Comparison of ENCODE assay signal across 35 cellular contexts in the genomic region with DNA sequence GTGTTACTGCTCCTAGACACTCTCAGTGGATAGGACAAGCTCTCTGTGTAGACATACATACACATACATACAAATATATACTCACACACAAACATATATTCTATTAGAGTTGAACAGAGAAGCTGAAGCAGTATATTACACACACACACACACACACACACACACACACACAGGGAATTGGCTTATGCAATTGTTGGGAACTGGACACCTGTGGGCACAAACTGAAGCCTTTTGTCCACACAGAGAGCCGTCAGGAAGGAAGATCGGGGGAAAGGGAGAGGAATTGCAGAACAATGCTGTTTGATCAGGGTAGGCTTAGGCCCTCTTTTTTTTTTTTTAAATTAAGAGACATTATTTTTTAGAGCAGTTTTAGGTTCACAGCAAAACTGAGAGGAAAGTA.
"Had no signal": no experiment of that assay in that cellular context is flagged by ENCODE, and none has a peak within 500 bp of the region (broad histone marks: within the 10 kb centered on the region; RNA-seq: fewer than 3 reads in every experiment).

No MANE protein-coding gene starts in this region.

- H3K9me3 Mint-ChIP-seq: activated B cell treated with CpG ODN at 0.5 μM for 24 hours; activated CD4-positive, alpha-beta memory T cell treated with anti-CD3 and anti-CD28 coated beads for 36 hours; activated CD4-positive, alpha-beta T cell treated with anti-CD3 and anti-CD28 coated beads, Interleukin-2, amount 10 ng/mL, durations not matched to agents 24 days and 14 days; activated CD8-positive, alpha-beta T cell treated with anti-CD3 and anti-CD28 coated beads for 36 hours; activated naive CD4-positive, alpha-beta T cell treated with anti-CD3 and anti-CD28 coated beads, Interleukin-2, amount 10 ng/mL, durations not matched to agents 7 days and 5 days; activated naive CD4-positive, alpha-beta T cell treated with anti-CD3 and anti-CD28 coated beads, Interleukin-2, amount 50 U/mL, for 24 hours; activated naive CD8-positive, alpha-beta T cell treated with anti-CD3 and anti-CD28 coated beads, Interleukin-2, amount 10 ng/mL, durations not matched to agents 7 days and 5 days; activated naive CD8-positive, alpha-beta T cell treated with anti-CD3 and anti-CD28 coated beads, Interleukin-2, amount 50 U/mL, for 24 hours; activated T-helper 2 cell treated with anti-CD3 and anti-CD28 coated beads, Interferon-gamma antibody, Interleukin-2, Interleukin-4, amounts not matched to agents 10 μg/mL and 5 μg/mL and 100 μg/mL, durations not matched to agents 14 hours and 24 hours and 36 hours; T-helper 1 cell treated with Interleukin-12 subunit alpha and Interleukin-12 subunit beta and Interleukin-4 antibody, amounts not matched to agents 30 μg/mL and 1 μg/mL, for 36 hours; T-helper 2 cell treated with Interferon-gamma antibody and Interleukin-4, amounts not matched to agents 5 μg/mL and 100 μg/mL, for 36 hours had no signal

- H3K4me1 ChIP-seq: ascending aorta, breast epithelium had no signal

- H3K27ac Mint-ChIP-seq: activated B cell treated with CpG ODN at 0.5 μM for 24 hours; activated CD4-positive, alpha-beta memory T cell treated with anti-CD3 and anti-CD28 coated beads for 36 hours; activated CD4-positive, alpha-beta T cell treated with anti-CD3 and anti-CD28 coated beads, Interleukin-2, amount 10 ng/mL, durations not matched to agents 24 days and 14 days; activated CD8-positive, alpha-beta T cell treated with anti-CD3 and anti-CD28 coated beads for 36 hours; activated naive CD4-positive, alpha-beta T cell treated with anti-CD3 and anti-CD28 coated beads, Interleukin-2, amount 10 ng/mL, durations not matched to agents 7 days and 5 days; activated naive CD4-positive, alpha-beta T cell treated with anti-CD3 and anti-CD28 coated beads, Interleukin-2, amount 50 U/mL, for 24 hours; activated naive CD8-positive, alpha-beta T cell; activated naive CD8-positive, alpha-beta T cell treated with anti-CD3 and anti-CD28 coated beads, Interleukin-2, amount 10 ng/mL, durations not matched to agents 7 days and 5 days; activated naive CD8-positive, alpha-beta T cell treated with anti-CD3 and anti-CD28 coated beads, Interleukin-2, amount 50 U/mL, for 24 hours; activated T-helper 2 cell treated with anti-CD3 and anti-CD28 coated beads, Interferon-gamma antibody, Interleukin-2, Interleukin-4, amounts not matched to agents 10 μg/mL and 5 μg/mL and 100 μg/mL, durations not matched to agents 14 hours and 24 hours and 36 hours; T-helper 1 cell treated with Interleukin-12 subunit alpha and Interleukin-12 subunit beta and Interleukin-4 antibody, amounts not matched to agents 30 μg/mL and 1 μg/mL, for 36 hours; T-helper 2 cell treated with Interferon-gamma antibody and Interleukin-4, amounts not matched to agents 5 μg/mL and 100 μg/mL, for 36 hours had no signal

- H3K4me1 Mint-ChIP-seq: activated B cell treated with CpG ODN at 0.5 μM for 24 hours; activated CD4-positive, alpha-beta T cell treated with anti-CD3 and anti-CD28 coated beads, Interleukin-2, amount 10 ng/mL, durations not matched to agents 24 days and 14 days; activated naive CD4-positive, alpha-beta T cell treated with anti-CD3 and anti-CD28 coated beads, Interleukin-2, amount 10 ng/mL, durations not matched to agents 7 days and 5 days; activated naive CD4-positive, alpha-beta T cell treated with anti-CD3 and anti-CD28 coated beads, Interleukin-2, amount 50 U/mL, for 24 hours; activated naive CD8-positive, alpha-beta T cell treated with anti-CD3 and anti-CD28 coated beads, Interleukin-2, amount 10 ng/mL, durations not matched to agents 7 days and 5 days had no signal

- H3K27me3 ChIP-seq: ascending aorta, brain microvascular endothelial cell, breast epithelium had no signal

- H3K36me3 Mint-ChIP-seq: activated CD4-positive, alpha-beta memory T cell treated with anti-CD3 and anti-CD28 coated beads for 36 hours; activated naive CD4-positive, alpha-beta T cell treated with anti-CD3 and anti-CD28 coated beads, Interleukin-2, amount 10 ng/mL, durations not matched to agents 7 days and 5 days; activated naive CD4-positive, alpha-beta T cell treated with anti-CD3 and anti-CD28 coated beads, Interleukin-2, amount 50 U/mL, for 24 hours; activated naive CD8-positive, alpha-beta T cell treated with anti-CD3 and anti-CD28 coated beads, Interleukin-2, amount 10 ng/mL, durations not matched to agents 7 days and 5 days had no signal

- H3K27ac ChIP-seq: ascending aorta, brain microvascular endothelial cell, breast epithelium, VCaP had no signal

- H3K4me3 ChIP-seq: ascending aorta, breast epithelium had no signal

- FAIRE-seq: TTC549 had no signal

- H3K36me3 ChIP-seq: ascending aorta, brain microvascular endothelial cell, breast epithelium had no signal

- H3K9me3 ChIP-seq: ascending aorta, breast epithelium had no signal

- H3K4me3 Mint-ChIP-seq: activated B cell treated with CpG ODN at 0.5 μM for 24 hours; activated CD4-positive, alpha-beta memory T cell treated with anti-CD3 and anti-CD28 coated beads for 36 hours; activated CD4-positive, alpha-beta T cell treated with anti-CD3 and anti-CD28 coated beads, Interleukin-2, amount 10 ng/mL, durations not matched to agents 24 days and 14 days; activated CD8-positive, alpha-beta T cell treated with anti-CD3 and anti-CD28 coated beads for 36 hours; activated naive CD4-positive, alpha-beta T cell treated with anti-CD3 and anti-CD28 coated beads, Interleukin-2, amount 10 ng/mL, durations not matched to agents 7 days and 5 days; activated naive CD4-positive, alpha-beta T cell treated with anti-CD3 and anti-CD28 coated beads, Interleukin-2, amount 50 U/mL, for 24 hours; activated naive CD8-positive, alpha-beta T cell; activated naive CD8-positive, alpha-beta T cell treated with anti-CD3 and anti-CD28 coated beads, Interleukin-2, amount 10 ng/mL, durations not matched to agents 7 days and 5 days; activated naive CD8-positive, alpha-beta T cell treated with anti-CD3 and anti-CD28 coated beads, Interleukin-2, amount 50 U/mL, for 24 hours; T-helper 1 cell treated with Interleukin-12 subunit alpha and Interleukin-12 subunit beta and Interleukin-4 antibody, amounts not matched to agents 30 μg/mL and 1 μg/mL, for 36 hours; T-helper 2 cell treated with Interferon-gamma antibody and Interleukin-4, amounts not matched to agents 5 μg/mL and 100 μg/mL, for 36 hours had no signal

- DNase-seq: activated B cell treated with CpG ODN at 0.5 μM for 24 hours; activated CD4-positive, alpha-beta memory T cell treated with anti-CD3 and anti-CD28 coated beads for 36 hours; activated CD4-positive, alpha-beta T cell treated with anti-CD3 and anti-CD28 coated beads for 4 hours; activated CD4-positive, alpha-beta T cell treated with anti-CD3 and anti-CD28 coated beads, Interleukin-2, amount 10 ng/mL, durations not matched to agents 24 days and 14 days; activated CD4-positive, alpha-beta T cell treated with anti-CD3 and anti-CD28 coated beads, Interleukin-2, amount 50 U/mL, for 1 hour; activated CD4-positive, alpha-beta T cell treated with anti-CD3 and anti-CD28 coated beads, Interleukin-2, amount 50 U/mL, for 4 hours; activated CD4-positive, CD25-positive, alpha-beta regulatory T cell treated with anti-CD3 and anti-CD28 coated beads, Interleukin-2, amount 50 U/mL, for 72 hours; activated CD8-positive, alpha-beta memory T cell treated with anti-CD3 and anti-CD28 coated beads, Interleukin-2, amount 50 U/mL, for 4 hours; activated CD8-positive, alpha-beta T cell treated with anti-CD3 and anti-CD28 coated beads for 36 hours; activated effector memory CD4-positive, alpha-beta T cell treated with Interleukin-2 at 50 U/mL for 16 hours; activated gamma-delta T cell; activated naive CD4-positive, alpha-beta T cell treated with anti-CD3 and anti-CD28 coated beads, Interleukin-2, amount 10 ng/mL, durations not matched to agents 7 days and 5 days; activated naive CD4-positive, alpha-beta T cell treated with Interleukin-2 at 50 U/mL for 16 hours; activated naive CD8-positive, alpha-beta T cell treated with anti-CD3 and anti-CD28 coated beads, Interleukin-2, amount 10 ng/mL, durations not matched to agents 7 days and 5 days; activated naive CD8-positive, alpha-beta T cell treated with anti-CD3 and anti-CD28 coated beads, Interleukin-2, amount 50 U/mL, for 24 hours; activated T-cell treated with anti-CD3 and anti-CD28 coated beads for 4 hours; activated T-cell treated with anti-CD3 and anti-CD28 coated beads, Interleukin-2, amount 50 U/mL, for 1 hour; activated T-cell treated with anti-CD3 and anti-CD28 coated beads, Interleukin-2, amount 50 U/mL, for 48 hours; amygdala; anterior cingulate cortex; brain microvascular endothelial cell; central memory CD4-positive, alpha-beta T cell; SW 1271; T-helper 1 cell; T-helper 2 cell; T-helper 9 cell had no signal

- H3K27me3 Mint-ChIP-seq: activated B cell treated with CpG ODN at 0.5 μM for 24 hours; activated CD4-positive, alpha-beta memory T cell treated with anti-CD3 and anti-CD28 coated beads for 36 hours; activated CD4-positive, alpha-beta T cell treated with anti-CD3 and anti-CD28 coated beads, Interleukin-2, amount 10 ng/mL, durations not matched to agents 24 days and 14 days; activated CD8-positive, alpha-beta T cell treated with anti-CD3 and anti-CD28 coated beads for 36 hours; activated naive CD4-positive, alpha-beta T cell treated with anti-CD3 and anti-CD28 coated beads, Interleukin-2, amount 10 ng/mL, durations not matched to agents 7 days and 5 days; activated naive CD4-positive, alpha-beta T cell treated with anti-CD3 and anti-CD28 coated beads, Interleukin-2, amount 50 U/mL, for 24 hours; activated naive CD8-positive, alpha-beta T cell; activated naive CD8-positive, alpha-beta T cell treated with anti-CD3 and anti-CD28 coated beads, Interleukin-2, amount 10 ng/mL, durations not matched to agents 7 days and 5 days; activated naive CD8-positive, alpha-beta T cell treated with anti-CD3 and anti-CD28 coated beads, Interleukin-2, amount 50 U/mL, for 24 hours had no signal
